ENCODE assay signal across 8 cellular contexts in genomic region chr6:85594197-85594930, GRCh38. TPM values are rescaled to one million over a fixed set of nuclear protein-coding genes. Genes with fewer than 3 reads are reported as not detected.
DNase-seq lines count a peak whose midpoint lies in the region; ATAC-seq lines count a peak whose summit lies in the region.

No MANE protein-coding gene starts in this region.

- peaks cover 12% of the 10 kb centered on the region for H3K9me3 Mint-ChIP-seq in activated naive CD8-positive, alpha-beta T cell treated with anti-CD3 and anti-CD28 coated beads, Interleukin-2, amount 10 ng/mL, durations not matched to agents 7 days and 5 days

- peaks cover 2% of the 10 kb centered on the region for H3K27me3 Mint-ChIP-seq in activated naive CD8-positive, alpha-beta T cell treated with anti-CD3 and anti-CD28 coated beads, Interleukin-2, amount 10 ng/mL, durations not matched to agents 7 days and 5 days

- H3K27ac Mint-ChIP-seq in activated naive CD8-positive, alpha-beta T cell treated with anti-CD3 and anti-CD28 coated beads, Interleukin-2, amount 10 ng/mL, durations not matched to agents 7 days and 5 days = peak overlapping the region; percentile 96

- peak; percentile 9 for ATAC-seq in HG03025 (IDR thresholded peaks at IDR 0.05; ENCODE audit: low FRiP score, unreplicated experiment)
- no peak for ATAC-seq in activated naive CD8-positive, alpha-beta T cell treated with anti-CD3 and anti-CD28 coated beads, Interleukin-2, amount 10 ng/mL, durations not matched to agents 7 days and 5 days (ENCODE audit: low read depth)

- H3K4me3 ChIP-seq in iPS-15b (ENCODE audit: low read depth, low read length) = peak overlapping the region; percentile 93

- POLR2A ChIA-PET in activated naive CD8-positive, alpha-beta T cell treated with anti-CD3 and anti-CD28 coated beads, Interleukin-2, amount 10 ng/mL, durations not matched to agents 7 days and 5 days (lab: Charles Lee) = interaction anchor here (0.7 to 2.9 kb wide), 9 partner anchors 13 to 145 kb away, joined by 3 to 66 read pairs (median 7); partner anchors contain the start of genes NT5E and SYNCRIP

- peak overlapping the region; percentile 95 for H3K4me3 Mint-ChIP-seq in activated naive CD8-positive, alpha-beta T cell treated with anti-CD3 and anti-CD28 coated beads, Interleukin-2, amount 10 ng/mL, durations not matched to agents 7 days and 5 days

- no peaks in the 10 kb centered on the region for H3K4me1 ChIP-seq in iPS-15b (ENCODE audit: control insufficient read depth, insufficient read depth, low read length)

- H3K4me1 Mint-ChIP-seq in activated naive CD8-positive, alpha-beta T cell treated with anti-CD3 and anti-CD28 coated beads, Interleukin-2, amount 10 ng/mL, durations not matched to agents 7 days and 5 days = peaks cover 25% of the 10 kb centered on the region

- H3K27me3 ChIP-seq in iPS-15b (ENCODE audit: control insufficient read depth, insufficient read depth, low read length) = peaks cover 5% of the 10 kb centered on the region

- peaks cover 28% of the 10 kb centered on the region for H3K36me3 Mint-ChIP-seq in activated naive CD8-positive, alpha-beta T cell treated with anti-CD3 and anti-CD28 coated beads, Interleukin-2, amount 10 ng/mL, durations not matched to agents 7 days and 5 days

- no peaks in the 10 kb centered on the region for H3K9me3 ChIP-seq in iPS-15b (ENCODE audit: control insufficient read depth, insufficient read depth, low read length)

- DNase-seq in activated T-cell treated with anti-CD3 and anti-CD28 coated beads for 24 hours (ENCODE audit: low read depth) = peak; percentile 31
- DNase-seq in activated T-cell treated with anti-CD3 and anti-CD28 coated beads for 4 hours = no peak
- peak; percentile 24 for DNase-seq in NOMO-1 treated with DMSO at 0.1 percent for 48 hours (lab: John Stamatoyannopoulos, UW; ENCODE audit: unreplicated experiment)
- DNase-seq in activated naive CD8-positive, alpha-beta T cell treated with anti-CD3 and anti-CD28 coated beads, Interleukin-2, amount 10 ng/mL, durations not matched to agents 7 days and 5 days = no peak
- DNase-seq in stimulated activated CD4-positive, alpha-beta T cell treated with anti-CD3 and anti-CD28 coated beads, Interleukin-15, amount 100 ng/mL, for 24 hours = peak; percentile 69
- no peak for DNase-seq in NCI-H1694 treated with DMSO at 0.1 percent for 48 hours (lab: John Stamatoyannopoulos, UW)

- peak overlapping the region; percentile 87 for H3K9ac ChIP-seq in iPS-15b (ENCODE audit: low read depth, low read length)

- H3K36me3 ChIP-seq in iPS-15b (ENCODE audit: control insufficient read depth, insufficient read depth, low read length) = no peaks in the 10 kb centered on the region

RNA-seq across cellular contexts. Expression of gene SNX14, which starts 0.7 kb away (rescaled TPM):
- 10 to 100 TPM; 55.6 to 67.5 TPM for total RNA-seq in activated naive CD8-positive, alpha-beta T cell treated with anti-CD3 and anti-CD28 coated beads, Interleukin-2, amount 10 ng/mL, durations not matched to agents 7 days and 5 days

RNA-seq across cellular contexts. Expression of gene SYNCRIP, which starts 48.3 kb away (rescaled TPM):
- 10 to 100 TPM; 94.4 to 99.3 TPM for total RNA-seq in activated naive CD8-positive, alpha-beta T cell treated with anti-CD3 and anti-CD28 coated beads, Interleukin-2, amount 10 ng/mL, durations not matched to agents 7 days and 5 days

Comparison
In these comparisons a context has a peak if more than half of its experiments do, and no peak if none do; other contexts are left out.
1. DNase-seq: peak in activated T-cell treated with anti-CD3 and anti-CD28 coated beads for 24 hours (single experiment), NOMO-1 treated with DMSO at 0.1 percent for 48 hours (single experiment) and stimulated activated CD4-positive, alpha-beta T cell treated with anti-CD3 and anti-CD28 coated beads, Interleukin-15, amount 100 ng/mL, for 24 hours (single experiment); none in activated T-cell treated with anti-CD3 and anti-CD28 coated beads for 4 hours (single experiment), activated naive CD8-positive, alpha-beta T cell treated with anti-CD3 and anti-CD28 coated beads, Interleukin-2, amount 10 ng/mL, durations not matched to agents 7 days and 5 days (single experiment) and NCI-H1694 treated with DMSO at 0.1 percent for 48 hours (single experiment).